Comparison of ENCODE assay signal across 1 cellular context in genomic region chr12:122067548-122067947, GRCh38.
TF ChIP-seq lines count a peak whose summit lies in the region.

No MANE protein-coding gene starts in this region.

TF ChIP-seq in HEK293, 187 proteins besides CTCF, POLR2A, EP300 and RAD21:
- no peak for TF ChIP-seq SP3 (tag by site-specific recombination; IDR thresholded peaks at IDR 0.05)
- no peak for TF ChIP-seq FEZF1 (tag by site-specific recombination; IDR thresholded peaks at IDR 0.05)
- TF ChIP-seq SCRT1 (tag by site-specific recombination; IDR thresholded peaks at IDR 0.05; ENCODE audit: borderline replicate concordance), result no peak
- TF ChIP-seq ZNF518A (tag by site-specific recombination; conservative IDR thresholded peaks at IDR 0.05; ENCODE audit: low read depth), result no peak
- TF ChIP-seq ZNF121 (tag by site-specific recombination; IDR thresholded peaks at IDR 0.05), result no peak
- no peak for TF ChIP-seq ZNF324 (tag by site-specific recombination; IDR thresholded peaks at IDR 0.05)
- TF ChIP-seq ZNF366 (tag by site-specific recombination; conservative IDR thresholded peaks at IDR 0.05), result no peak
- TF ChIP-seq MZF1 (tag by site-specific recombination; IDR thresholded peaks at IDR 0.05; ENCODE audit: borderline replicate concordance), result no peak
- TF ChIP-seq ZNF488 (tag by site-specific recombination; IDR thresholded peaks at IDR 0.05), result no peak
- no peak for TF ChIP-seq ZNF530 (tag by site-specific recombination; IDR thresholded peaks at IDR 0.05; ENCODE audit: low read depth)
- no peak for TF ChIP-seq ZNF621 (tag by site-specific recombination; IDR thresholded peaks at IDR 0.05)
